In genomic region chr2:208466133-208466919, GRCh38 we compare ENCODE assay signal across 9 cellular contexts. TPM values are rescaled to one million over a fixed set of nuclear protein-coding genes. Genes with fewer than 3 reads are reported as not detected.
A peak's percentile ranks its signal among the peaks of the same experiment; 100 is the strongest.
DNase-seq lines count a peak whose midpoint lies in the region; ATAC-seq and TF ChIP-seq lines count a peak whose summit lies in the region.
"Had no signal": no experiment of that assay in that cellular context is flagged by ENCODE, and none has a peak within 500 bp of the region (broad histone marks: within the 10 kb centered on the region; RNA-seq: fewer than 3 reads in every experiment).

No MANE protein-coding gene starts in this region.

- peak; percentile 67 for TF ChIP-seq CTCF in WTC11 (IDR thresholded peaks at IDR 0.05)
- TF ChIP-seq CTCF in CD8-positive, alpha-beta T cell (IDR thresholded peaks at IDR 0.05) = no peak

- no peaks in the 10 kb centered on the region for H3K36me3 ChIP-seq in CD8-positive, alpha-beta T cell (ENCODE audit: insufficient read depth, low read length)

- ATAC-seq in GM19328 (IDR thresholded peaks at IDR 0.05; ENCODE audit: unreplicated experiment) = peak; percentile 80
- ATAC-seq in HG03354 (IDR thresholded peaks at IDR 0.05; ENCODE audit: poor library complexity, severe bottlenecking, unreplicated experiment) = peak; percentile 87
- ATAC-seq in WTC11 = peak; percentile 96
- ATAC-seq in left colon = peak; percentile 73
- ATAC-seq in CD8-positive, alpha-beta T cell = no peak
- no peak for ATAC-seq in effector memory CD8-positive, alpha-beta T cell (replicated peaks)

- CTCF ChIA-PET in WTC11 (lab: Charles Lee) = interaction anchor here (0.5 to 1.3 kb wide), 24 partner anchors 9 to 865 kb away, joined by 3 to 17 read pairs (median 3); partner anchors contain the start of gene PTH2R
- CTCF ChIA-PET in CD8-positive, alpha-beta T cell (lab: Charles Lee) = no interaction called here

- H3K27me3 ChIP-seq in CD8-positive, alpha-beta T cell (ENCODE audit: insufficient read depth, low read length) = no peaks in the 10 kb centered on the region

- no peak overlapping the region for H3K27ac ChIP-seq in CD8-positive, alpha-beta T cell (ENCODE audit: low read depth, low read length)
- H3K27ac ChIP-seq: skin epidermis had no signal

- H3K4me1 ChIP-seq in CD8-positive, alpha-beta T cell (ENCODE audit: insufficient read depth, low read length) = no peaks in the 10 kb centered on the region

- no peaks in the 10 kb centered on the region for H3K4me1 Mint-ChIP-seq in WTC11
- no peaks in the 10 kb centered on the region for H3K4me1 Mint-ChIP-seq in CD8-positive, alpha-beta T cell (ENCODE audit: low read depth)
- no peaks in the 10 kb centered on the region for H3K4me1 Mint-ChIP-seq in effector memory CD8-positive, alpha-beta T cell (ENCODE audit: low read depth in 2 of 2)

- peaks cover 20% of the 10 kb centered on the region for H3K9me3 Mint-ChIP-seq in WTC11
- H3K9me3 Mint-ChIP-seq in CD8-positive, alpha-beta T cell = no peaks in the 10 kb centered on the region
- H3K9me3 Mint-ChIP-seq in effector memory CD8-positive, alpha-beta T cell = no peaks in the 10 kb centered on the region

- intact Hi-C loops in left colon (cut with DNase I, micrococcal nuclease) = no loop called here
- intact Hi-C loops in CD8-positive, alpha-beta T cell (cut with DNase I, micrococcal nuclease) = no loop called here

- H3K36me3 Mint-ChIP-seq in WTC11 = peaks cover 17% of the 10 kb centered on the region
- H3K36me3 Mint-ChIP-seq in CD8-positive, alpha-beta T cell = no peaks in the 10 kb centered on the region
- H3K36me3 Mint-ChIP-seq in effector memory CD8-positive, alpha-beta T cell (ENCODE audit: insufficient read depth) = no peaks in the 10 kb centered on the region

- no peak overlapping the region for H3K27ac Mint-ChIP-seq in WTC11
- H3K27ac Mint-ChIP-seq in CD8-positive, alpha-beta T cell = no peak overlapping the region
- H3K27ac Mint-ChIP-seq in effector memory CD8-positive, alpha-beta T cell = no peak overlapping the region

- no peak overlapping the region for H3K4me3 ChIP-seq in CD8-positive, alpha-beta T cell (ENCODE audit: low read depth, low read length)
- H3K4me3 ChIP-seq: skin epidermis had no signal

- H3K9me3 ChIP-seq in CD8-positive, alpha-beta T cell (ENCODE audit: low read length) = no peaks in the 10 kb centered on the region

- POLR2A ChIA-PET in WTC11 (lab: Charles Lee) = no interaction called here
- POLR2A ChIA-PET in CD8-positive, alpha-beta T cell (lab: Charles Lee) = no interaction called here

- peak; percentile 67 for DNase-seq in DMS53 treated with DMSO at 0.1 percent for 48 hours (lab: John Stamatoyannopoulos, UW; ENCODE audit: unreplicated experiment)
- DNase-seq in NCI-H2171 (lab: John Stamatoyannopoulos, UW) = peak; percentile 57
- peak; percentile 46 for DNase-seq in WTC11 (ENCODE audit: low spot score)
- no peak for DNase-seq in left colon
- no peak for DNase-seq in CD8-positive, alpha-beta T cell
- no peak for DNase-seq in effector memory CD8-positive, alpha-beta T cell

- H3K4me3 Mint-ChIP-seq in WTC11 = no peak overlapping the region
- H3K4me3 Mint-ChIP-seq in CD8-positive, alpha-beta T cell = no peak overlapping the region
- no peak overlapping the region for H3K4me3 Mint-ChIP-seq in effector memory CD8-positive, alpha-beta T cell

- H3K27me3 Mint-ChIP-seq in WTC11 (ENCODE audit: low read depth) = peaks cover 27% of the 10 kb centered on the region
- peaks cover 2% of the 10 kb centered on the region for H3K27me3 Mint-ChIP-seq in CD8-positive, alpha-beta T cell (ENCODE audit: low read depth)
- H3K27me3 Mint-ChIP-seq in effector memory CD8-positive, alpha-beta T cell = peaks cover 4 to 7% of the 10 kb centered on the region in 2 donors

TF ChIP-seq in WTC11, 78 proteins besides CTCF, POLR2A, EP300 and RAD21:
- TF ChIP-seq TEAD1 (CRISPR knock-in tag; IDR thresholded peaks at IDR 0.05) (no peak), FOXJ3 (CRISPR knock-in tag; IDR thresholded peaks at IDR 0.05; ENCODE audit: borderline replicate concordance) (no peak)

RNA-seq across cellular contexts. Expression of gene PTH2R, which starts 59.7 kb away (rescaled TPM):
- 0.34 to 0.48 TPM (median 0.37 TPM) in 3 replicates for total RNA-seq in WTC11 (2021)
- under 1 TPM in 1 of 2 donors, not detected in 1; 0.08 TPM for total RNA-seq in left colon
- not detected for total RNA-seq in CD8-positive, alpha-beta T cell

Comparison
In these comparisons a context has a peak if more than half of its experiments do, and no peak if none do; other contexts are left out.
1. DNase-seq: peak in DMS53 treated with DMSO at 0.1 percent for 48 hours (single experiment), NCI-H2171 (single experiment) and WTC11 (single experiment); none in left colon (0 of 2), CD8-positive, alpha-beta T cell (0 of 7) and effector memory CD8-positive, alpha-beta T cell (0 of 3).
2. ATAC-seq: peak in GM19328 (single experiment), HG03354 (single experiment), WTC11 (single experiment) and left colon (single experiment); none in CD8-positive, alpha-beta T cell (single experiment) and effector memory CD8-positive, alpha-beta T cell (single experiment).